Comparison of ENCODE assay signal across 8 cellular contexts in genomic region chr4:124710911-124711310, GRCh38. TPM values are rescaled to one million over a fixed set of nuclear protein-coding genes. Genes with fewer than 3 reads are reported as not detected.
DNase-seq lines count a peak whose midpoint lies in the region; ATAC-seq and TF ChIP-seq lines count a peak whose summit lies in the region.

No MANE protein-coding gene starts in this region.

- peaks cover 45% of the 10 kb centered on the region for H4K20me1 ChIP-seq in PC-3 (ENCODE audit: low read length)
- no peaks in the 10 kb centered on the region for H4K20me1 ChIP-seq in Karpas-422 (ENCODE audit: insufficient read depth, low read depth, low read length)

- peak overlapping the region; percentile 85 for H3K9ac ChIP-seq in PC-3 (ENCODE audit: low read length)
- H3K9ac ChIP-seq in Karpas-422 (ENCODE audit: low read length) = no peak overlapping the region

- POLR2A ChIA-PET in PC-3 (lab: Charles Lee; ENCODE audit: unreplicated experiment) = interaction anchor here (0.6 kb wide), 1 partner anchor 360 kb away, joined by 4 read pairs; no protein-coding TSS in a partner anchor

- CTCF ChIA-PET in PC-3 (lab: Charles Lee) = interaction anchor here (0.6 to 0.7 kb wide), 3 partner anchors 69 to 534 kb away, joined by 3 to 8 read pairs (median 6); no protein-coding TSS in a partner anchor

- no peak for DNase-seq in GM12864 (ENCODE audit: low read depth)
- no peak for DNase-seq in PC-3
- no peak for DNase-seq in fibroblast of villous mesenchyme (ENCODE audit: low read depth)
- no peak for DNase-seq in skeletal muscle cell (ENCODE audit: low read depth)
- no peak for DNase-seq in NCI-H2081 treated with DMSO at 0.1 percent for 48 hours (lab: John Stamatoyannopoulos, UW)
- no peak for DNase-seq in Karpas-422
- DNase-seq in activated CD4-positive, alpha-beta T cell treated with anti-CD3 and anti-CD28 coated beads for 4 hours = no peak

- peak overlapping the region; percentile 89 for H3K27ac ChIP-seq in PC-3 (ENCODE audit: low read length)
- no peak overlapping the region for H3K27ac ChIP-seq in Karpas-422 (ENCODE audit: low read length)

- BruUV-seq in PC-3 (replicated peaks; lab: Mats Ljungman, UMichigan) = no TSS peak

- H3K27me3 ChIP-seq in PC-3 (ENCODE audit: low read length) = no peaks in the 10 kb centered on the region
- no peaks in the 10 kb centered on the region for H3K27me3 ChIP-seq in Karpas-422 (ENCODE audit: low read length)

- H3K36me3 ChIP-seq in PC-3 (ENCODE audit: low read depth, low read length) (peaks cover 25% of the 10 kb centered on the region), Karpas-422 (ENCODE audit: insufficient read depth, low read length) (no peaks in the 10 kb centered on the region)

- peak overlapping the region; percentile 76; the same call in 1 of the 2 replicates for H3K4me3 ChIP-seq in GM12864 (ENCODE audit: low read depth, low read length)
- peak overlapping the region; percentile 92 for H3K4me3 ChIP-seq in PC-3 (ENCODE audit: low read length)
- peak overlapping the region; percentile 95 for H3K4me3 ChIP-seq in fibroblast of villous mesenchyme (ENCODE audit: low read depth, low read length)
- peak overlapping the region; percentile 85 for H3K4me3 ChIP-seq in skeletal muscle cell (ENCODE audit: low read depth, low read length)
- no peak overlapping the region for H3K4me3 ChIP-seq in Karpas-422 (ENCODE audit: low read length)

- TF ChIP-seq CTCF in GM12864 (IDR thresholded peaks at IDR 0.05; ENCODE audit: low read depth, low read length, missing control alignments) (no peak), PC-3 (conservative IDR thresholded peaks at IDR 0.05; ENCODE audit: low read depth, low read length) (no peak), fibroblast of villous mesenchyme (IDR thresholded peaks at IDR 0.05; ENCODE audit: insufficient read depth, low read depth, low read length) (no peak)

- H3K79me2 ChIP-seq in PC-3 (ENCODE audit: low read length) (peaks cover 65% of the 10 kb centered on the region), Karpas-422 (ENCODE audit: low read length) (no peaks in the 10 kb centered on the region)

- peak overlapping the region; percentile 84 for H3K4me2 ChIP-seq in PC-3 (ENCODE audit: low read length)
- no peak overlapping the region for H3K4me2 ChIP-seq in Karpas-422 (ENCODE audit: low read depth, low read length, poor library complexity, severe bottlenecking)

- H3K9me2 ChIP-seq in PC-3 (replicated peaks; ENCODE audit: low read length) (no peaks in the 10 kb centered on the region), Karpas-422 (replicated peaks; ENCODE audit: insufficient read depth, low read length) (no peaks in the 10 kb centered on the region)

- H3K4me1 ChIP-seq in PC-3 (ENCODE audit: insufficient read depth, low read length) = peaks cover 41% of the 10 kb centered on the region
- no peaks in the 10 kb centered on the region for H3K4me1 ChIP-seq in Karpas-422 (ENCODE audit: low read length)

- no peak for ATAC-seq in PC-3
- no peak for ATAC-seq in HG02798 (IDR thresholded peaks at IDR 0.05; ENCODE audit: poor library complexity, unreplicated experiment)

- intact Hi-C loops in PC-3 (cut with micrococcal nuclease) = loop anchor here (2.0 to 5.0 kb wide), 2 partner anchors 362 to 536 kb away; no protein-coding TSS in a partner anchor

- H3K9me3 ChIP-seq in PC-3 (ENCODE audit: low read length) = no peaks in the 10 kb centered on the region
- H3K9me3 ChIP-seq in Karpas-422 (ENCODE audit: low read length) = peaks cover 6% of the 10 kb centered on the region

- H2AFZ ChIP-seq in PC-3 (ENCODE audit: low read length) = no peak overlapping the region
- H2AFZ ChIP-seq in Karpas-422 (ENCODE audit: low read length) = no peak overlapping the region

- H3F3A ChIP-seq in PC-3 (ENCODE audit: low read length, unreplicated experiment) = no peaks in the 10 kb centered on the region

RNA-seq across cellular contexts. Expression of gene ANKRD50, which starts 1.6 kb away (rescaled TPM):
- total RNA-seq in PC-3 (2014; rRNA removed) (26.3 and 29.3 TPM in 2 replicates), fibroblast of villous mesenchyme (27.1 and 31.1 TPM in 2 replicates)
- not detected in 2 replicates for total RNA-seq in Karpas-422 (2014; rRNA removed; shearing (Covaris generic); ENCODE audit: low replicate concordance)

Comparison
In these comparisons a context has a peak if more than half of its experiments do, and no peak if none do; other contexts are left out.
1. RNA of gene ANKRD50, which starts 1.6 kb away (total RNA-seq): 27.1 to 31.1 TPM in fibroblast of villous mesenchyme and 26.3 to 29.3 TPM in PC-3; not detected in Karpas-422; every median in the first group is over 10 times any median in the second.